ENCODE assay signal across 10 cellular contexts in genomic region chr11:114076974-114077373, GRCh38. TPM values are rescaled to one million over a fixed set of nuclear protein-coding genes. Genes with fewer than 3 reads are reported as not detected.
A peak's percentile ranks its signal among the peaks of the same experiment; 100 is the strongest.
DNase-seq lines count a peak whose midpoint lies in the region; ATAC-seq and TF ChIP-seq lines count a peak whose summit lies in the region.
"Had no signal": no experiment of that assay in that cellular context is flagged by ENCODE, and none has a peak within 500 bp of the region (broad histone marks: within the 10 kb centered on the region; RNA-seq: fewer than 3 reads in every experiment).

No MANE protein-coding gene starts in this region.

- no peaks in the 10 kb centered on the region for H3K79me2 ChIP-seq in H9 (ENCODE audit: insufficient read depth, low read length)

- no peak overlapping the region for H2BK120ac ChIP-seq in H9 (ENCODE audit: low read depth, low read length, poor library complexity, severe bottlenecking)

- H4K8ac ChIP-seq in H9 (replicated peaks; ENCODE audit: insufficient read length, low read depth, low read length), result no peak overlapping the region

- H3K56ac ChIP-seq in H9 (ENCODE audit: insufficient read length, low read depth, low read length), result no peak overlapping the region

- no peak overlapping the region for H3K9ac ChIP-seq in H9 (ENCODE audit: extremely low read depth, insufficient read length, low read length)

- H3K4ac ChIP-seq in H9 (ENCODE audit: low read depth, low read length), result no peak overlapping the region

- H3K79me1 ChIP-seq in H9 (ENCODE audit: insufficient read depth, low read depth, low read length, poor library complexity, severe bottlenecking), result no peaks in the 10 kb centered on the region

- H3K27ac Mint-ChIP-seq in T-helper 17 cell, result peak overlapping the region; percentile 99
- H3K27ac Mint-ChIP-seq in natural killer cell treated with Interleukin-12 subunit alpha and Interleukin-12 subunit beta and Interleukin-15 and Interleukin-18, amount 100 ng/mL, for 72 hours, result peak overlapping the region; percentile 71 to 87
- H3K27ac Mint-ChIP-seq in H9, result no peak overlapping the region
- H3K27ac Mint-ChIP-seq in activated T-helper 1 cell treated with anti-CD3 and anti-CD28 coated beads, Interleukin-12 subunit alpha, Interleukin-12 subunit beta, Interleukin-2, Interleukin-4 antibody, amounts not matched to agents 30 ng/mL and 10 ng/mL and 1 ng/mL, durations not matched to agents 14 hours and 24 hours and 36 hours, result no peak overlapping the region
- H3K27ac Mint-ChIP-seq in stimulated activated naive B cell treated with anti-CD40 and anti-IgM and Interleukin-4, amounts not matched to agents 10 μg/mL and 1 μg/mL and 100 μg/mL, for 72 hours, result no peak overlapping the region

- H2BK15ac ChIP-seq in H9 (ENCODE audit: low read depth, low read length), result no peak overlapping the region

- no peak overlapping the region for H3T11ph ChIP-seq in H9 (ENCODE audit: low read length)

- no peak overlapping the region for H2AFZ ChIP-seq in H9 (ENCODE audit: low read length)

- H3K36me3 Mint-ChIP-seq in T-helper 17 cell (ENCODE audit: low read depth), result peaks cover 2% of the 10 kb centered on the region
- no peaks in the 10 kb centered on the region for H3K36me3 Mint-ChIP-seq in natural killer cell treated with Interleukin-12 subunit alpha and Interleukin-12 subunit beta and Interleukin-15 and Interleukin-18, amount 100 ng/mL, for 72 hours
- no peaks in the 10 kb centered on the region; a peak in 1 of 7 replicates for H3K36me3 Mint-ChIP-seq in H9 (ENCODE audit: insufficient read depth in 1 of 3, low read depth in 3 of 3)
- peaks cover 2% of the 10 kb centered on the region for H3K36me3 Mint-ChIP-seq in activated T-helper 1 cell treated with anti-CD3 and anti-CD28 coated beads, Interleukin-12 subunit alpha, Interleukin-12 subunit beta, Interleukin-2, Interleukin-4 antibody, amounts not matched to agents 30 ng/mL and 10 ng/mL and 1 ng/mL, durations not matched to agents 14 hours and 24 hours and 36 hours (ENCODE audit: low read depth)
- peaks cover 1 to 3% of the 10 kb centered on the region in 2 donors for H3K36me3 Mint-ChIP-seq in stimulated activated naive B cell treated with anti-CD40 and anti-IgM and Interleukin-4, amounts not matched to agents 10 μg/mL and 1 μg/mL and 100 μg/mL, for 72 hours

- H3K27me3 ChIP-seq in H9 (ENCODE audit: insufficient read depth, low read length), result peaks cover 7% of the 10 kb centered on the region; the same call in 1 of the 2 replicates
- H3K27me3 ChIP-seq: gastroesophageal sphincter had no signal

- H3K4me3 Mint-ChIP-seq in T-helper 17 cell (peak overlapping the region; percentile 89), H9 (peak overlapping the region in 1 of 2 experiments; percentile 9; a peak in 2 of 5 replicates)
- peak overlapping the region; percentile 84 for H3K4me3 Mint-ChIP-seq in natural killer cell treated with Interleukin-12 subunit alpha and Interleukin-12 subunit beta and Interleukin-15 and Interleukin-18, amount 100 ng/mL, for 72 hours
- no peak overlapping the region for H3K4me3 Mint-ChIP-seq in activated T-helper 1 cell treated with anti-CD3 and anti-CD28 coated beads, Interleukin-12 subunit alpha, Interleukin-12 subunit beta, Interleukin-2, Interleukin-4 antibody, amounts not matched to agents 30 ng/mL and 10 ng/mL and 1 ng/mL, durations not matched to agents 14 hours and 24 hours and 36 hours
- no peak overlapping the region for H3K4me3 Mint-ChIP-seq in stimulated activated naive B cell treated with anti-CD40 and anti-IgM and Interleukin-4, amounts not matched to agents 10 μg/mL and 1 μg/mL and 100 μg/mL, for 72 hours

- no peak overlapping the region for H2AK5ac ChIP-seq in H9 (ENCODE audit: insufficient read length, low read length)

- peak; percentile 17 for DNase-seq in COR-L47 (lab: John Stamatoyannopoulos, UW)
- no peak for DNase-seq in NB4 (ENCODE audit: low read depth)
- DNase-seq in T-helper 17 cell, result no peak
- DNase-seq in natural killer cell treated with Interleukin-12 subunit alpha and Interleukin-12 subunit beta and Interleukin-15 and Interleukin-18, amount 100 ng/mL, for 72 hours (ENCODE audit: low spot score), result no peak
- no peak for DNase-seq in H9
- DNase-seq in activated T-helper 1 cell treated with anti-CD3 and anti-CD28 coated beads, Interleukin-12 subunit alpha, Interleukin-12 subunit beta, Interleukin-2, Interleukin-4 antibody, amounts not matched to agents 30 ng/mL and 10 ng/mL and 1 ng/mL, durations not matched to agents 14 hours and 24 hours and 36 hours (ENCODE audit: low spot score), result no peak
- DNase-seq in stimulated activated naive B cell treated with anti-CD40 and anti-IgM and Interleukin-4, amounts not matched to agents 10 μg/mL and 1 μg/mL and 100 μg/mL, for 72 hours, result no peak
- DNase-seq: NCI-H446 had no signal

- H3K27me3 Mint-ChIP-seq in T-helper 17 cell (peaks cover 6% of the 10 kb centered on the region), H9 (ENCODE audit: low read depth) (peaks cover 97% of the 10 kb centered on the region)
- no peaks in the 10 kb centered on the region for H3K27me3 Mint-ChIP-seq in natural killer cell treated with Interleukin-12 subunit alpha and Interleukin-12 subunit beta and Interleukin-15 and Interleukin-18, amount 100 ng/mL, for 72 hours
- H3K27me3 Mint-ChIP-seq in activated T-helper 1 cell treated with anti-CD3 and anti-CD28 coated beads, Interleukin-12 subunit alpha, Interleukin-12 subunit beta, Interleukin-2, Interleukin-4 antibody, amounts not matched to agents 30 ng/mL and 10 ng/mL and 1 ng/mL, durations not matched to agents 14 hours and 24 hours and 36 hours (ENCODE audit: insufficient read depth), result peaks cover 9% of the 10 kb centered on the region
- peaks cover 22 to 42% of the 10 kb centered on the region in 2 donors for H3K27me3 Mint-ChIP-seq in stimulated activated naive B cell treated with anti-CD40 and anti-IgM and Interleukin-4, amounts not matched to agents 10 μg/mL and 1 μg/mL and 100 μg/mL, for 72 hours

- intact Hi-C loops in activated T-helper 1 cell treated with anti-CD3 and anti-CD28 coated beads, Interleukin-12 subunit alpha, Interleukin-12 subunit beta, Interleukin-2, Interleukin-4 antibody, amounts not matched to agents 30 ng/mL and 10 ng/mL and 1 ng/mL, durations not matched to agents 14 hours and 24 hours and 36 hours (cut with micrococcal nuclease), result loop anchor here (1.0 kb wide), 1 partner anchor 10 kb away; no protein-coding TSS in a partner anchor

- no peak for TF ChIP-seq CTCF in NB4 (IDR thresholded peaks at IDR 0.05; ENCODE audit: low read depth, low read length)
- no peak for TF ChIP-seq CTCF in H9 (conservative IDR thresholded peaks at IDR 0.05)

- peaks cover 8% of the 10 kb centered on the region; the same call in 1 of the 2 replicates for H3K4me1 ChIP-seq in H9 (ENCODE audit: insufficient read depth, low read length)

- ATAC-seq in T-helper 17 cell, result no peak
- no peak for ATAC-seq in natural killer cell treated with Interleukin-12 subunit alpha and Interleukin-12 subunit beta and Interleukin-15 and Interleukin-18, amount 100 ng/mL, for 72 hours
- no peak for ATAC-seq in GM21447 (IDR thresholded peaks at IDR 0.05; ENCODE audit: unreplicated experiment)
- ATAC-seq in stimulated activated naive B cell treated with anti-CD40 and anti-IgM and Interleukin-4, amounts not matched to agents 10 μg/mL and 1 μg/mL and 100 μg/mL, for 72 hours (replicated peaks), result no peak
- ATAC-seq: gastroesophageal sphincter had no signal

- H3K23ac ChIP-seq in H9 (ENCODE audit: insufficient read length, low read depth, low read length), result no peak overlapping the region

- no peak overlapping the region for H4K91ac ChIP-seq in H9 (ENCODE audit: insufficient read length, low read depth, low read length)

- no peak overlapping the region for H3K27ac ChIP-seq in H9 (ENCODE audit: insufficient read length, low read depth, low read length)

- H3K9me3 Mint-ChIP-seq in natural killer cell treated with Interleukin-12 subunit alpha and Interleukin-12 subunit beta and Interleukin-15 and Interleukin-18, amount 100 ng/mL, for 72 hours, result no peaks in the 10 kb centered on the region
- H3K9me3 Mint-ChIP-seq in H9, result no peaks in the 10 kb centered on the region; a peak in 2 of 5 replicates
- H3K9me3 Mint-ChIP-seq in activated T-helper 1 cell treated with anti-CD3 and anti-CD28 coated beads, Interleukin-12 subunit alpha, Interleukin-12 subunit beta, Interleukin-2, Interleukin-4 antibody, amounts not matched to agents 30 ng/mL and 10 ng/mL and 1 ng/mL, durations not matched to agents 14 hours and 24 hours and 36 hours, result no peaks in the 10 kb centered on the region
- no peaks in the 10 kb centered on the region for H3K9me3 Mint-ChIP-seq in stimulated activated naive B cell treated with anti-CD40 and anti-IgM and Interleukin-4, amounts not matched to agents 10 μg/mL and 1 μg/mL and 100 μg/mL, for 72 hours

- H3K18ac ChIP-seq in H9 (ENCODE audit: insufficient read length, low read depth, low read length), result no peak overlapping the region

- no CpG with 5 or more reads among the region's 2 CpGs for WGBS in H9 (ENCODE audit: extremely low coverage, insufficient read length, low lambda C conversion rate)

- no peaks in the 10 kb centered on the region for H3K23me2 ChIP-seq in H9 (ENCODE audit: insufficient read length, low read depth, low read length, poor library complexity, severe bottlenecking)

- no peak overlapping the region for H2BK20ac ChIP-seq in H9 (ENCODE audit: low read depth, low read length, poor library complexity, severe bottlenecking)

- no peak overlapping the region for H2BK12ac ChIP-seq in H9 (ENCODE audit: insufficient read length, low read depth, low read length)

- TF ChIP-seq POLR2A in NB4 (IDR thresholded peaks at IDR 0.05; ENCODE audit: extremely low read depth, insufficient read length), result no peak

- no peaks in the 10 kb centered on the region for H3K9me3 ChIP-seq in T-helper 17 cell (ENCODE audit: control insufficient read depth, low read length, poor library complexity, severe bottlenecking)
- H3K9me3 ChIP-seq in H9 (ENCODE audit: control insufficient read depth, low read depth, low read length), result no peaks in the 10 kb centered on the region
- H3K9me3 ChIP-seq: gastroesophageal sphincter had no signal

- no peaks in the 10 kb centered on the region for H4K20me1 ChIP-seq in H9 (ENCODE audit: control insufficient read depth, insufficient read depth, insufficient read length)

- H3K4me1 Mint-ChIP-seq in T-helper 17 cell, result peaks cover 72% of the 10 kb centered on the region
- peaks cover 85 to 88% of the 10 kb centered on the region in 2 donors for H3K4me1 Mint-ChIP-seq in natural killer cell treated with Interleukin-12 subunit alpha and Interleukin-12 subunit beta and Interleukin-15 and Interleukin-18, amount 100 ng/mL, for 72 hours (ENCODE audit: low read depth in 2 of 2)
- H3K4me1 Mint-ChIP-seq in H9, result peaks cover 32 to 54% of the 10 kb centered on the region in 2 experiments
- peaks cover 49% of the 10 kb centered on the region for H3K4me1 Mint-ChIP-seq in activated T-helper 1 cell treated with anti-CD3 and anti-CD28 coated beads, Interleukin-12 subunit alpha, Interleukin-12 subunit beta, Interleukin-2, Interleukin-4 antibody, amounts not matched to agents 30 ng/mL and 10 ng/mL and 1 ng/mL, durations not matched to agents 14 hours and 24 hours and 36 hours (ENCODE audit: low read depth)
- peaks cover 55 to 86% of the 10 kb centered on the region in 2 donors for H3K4me1 Mint-ChIP-seq in stimulated activated naive B cell treated with anti-CD40 and anti-IgM and Interleukin-4, amounts not matched to agents 10 μg/mL and 1 μg/mL and 100 μg/mL, for 72 hours

- H3K4me3 ChIP-seq in NB4 (ENCODE audit: low read depth, low read length), result peak overlapping the region; percentile 13

- H2BK5ac ChIP-seq in H9 (ENCODE audit: insufficient read length, low read length), result no peak overlapping the region

- no peak overlapping the region for H3K14ac ChIP-seq in H9 (ENCODE audit: insufficient read depth, low read length)

- no peak overlapping the region for H4K5ac ChIP-seq in H9 (ENCODE audit: insufficient read length, low read depth, low read length)

- no peak overlapping the region for H3K4me2 ChIP-seq in H9 (ENCODE audit: insufficient read depth, insufficient read length, low read length)

RNA-seq across cellular contexts. Expression of gene ZBTB16, which starts 17.5 kb away (rescaled TPM):
- total RNA-seq in T-helper 17 cell (10 to 100 TPM; 17.2 to 20.7 TPM), H9 (2021) (not detected in 2 replicates)
- 10 to 100 TPM in 1 of 2 donors, 1 to 10 TPM in 1; 2.7 to 13.1 TPM for total RNA-seq in natural killer cell treated with Interleukin-12 subunit alpha and Interleukin-12 subunit beta and Interleukin-15 and Interleukin-18, amount 100 ng/mL, for 72 hours
- total RNA-seq in activated T-helper 1 cell treated with anti-CD3 and anti-CD28 coated beads, Interleukin-12 subunit alpha, Interleukin-12 subunit beta, Interleukin-2, Interleukin-4 antibody, amounts not matched to agents 30 ng/mL and 10 ng/mL and 1 ng/mL, durations not matched to agents 14 hours and 24 hours and 36 hours, result 3.4 and 3.9 TPM in 2 replicates

Comparison
In these comparisons a context has a peak if more than half of its experiments do, and no peak if none do; other contexts are left out.
1. H3K27ac Mint-ChIP-seq: peak in T-helper 17 cell (single experiment) and natural killer cell treated with Interleukin-12 subunit alpha and Interleukin-12 subunit beta and Interleukin-15 and Interleukin-18, amount 100 ng/mL, for 72 hours (2 of 2); none in H9 (0 of 3), activated T-helper 1 cell treated with anti-CD3 and anti-CD28 coated beads, Interleukin-12 subunit alpha, Interleukin-12 subunit beta, Interleukin-2, Interleukin-4 antibody, amounts not matched to agents 30 ng/mL and 10 ng/mL and 1 ng/mL, durations not matched to agents 14 hours and 24 hours and 36 hours (single experiment) and stimulated activated naive B cell treated with anti-CD40 and anti-IgM and Interleukin-4, amounts not matched to agents 10 μg/mL and 1 μg/mL and 100 μg/mL, for 72 hours (single experiment).
2. H3K4me3 Mint-ChIP-seq: peak in T-helper 17 cell (single experiment) and natural killer cell treated with Interleukin-12 subunit alpha and Interleukin-12 subunit beta and Interleukin-15 and Interleukin-18, amount 100 ng/mL, for 72 hours (single experiment); none in activated T-helper 1 cell treated with anti-CD3 and anti-CD28 coated beads, Interleukin-12 subunit alpha, Interleukin-12 subunit beta, Interleukin-2, Interleukin-4 antibody, amounts not matched to agents 30 ng/mL and 10 ng/mL and 1 ng/mL, durations not matched to agents 14 hours and 24 hours and 36 hours (single experiment) and stimulated activated naive B cell treated with anti-CD40 and anti-IgM and Interleukin-4, amounts not matched to agents 10 μg/mL and 1 μg/mL and 100 μg/mL, for 72 hours (0 of 2).